19 cellular contexts compared by ENCODE assay signal in genomic region chr2:30456578-30456977, GRCh38. TPM values are rescaled to one million over a fixed set of nuclear protein-coding genes. Genes with fewer than 3 reads are reported as not detected.
DNase-seq lines count a peak whose midpoint lies in the region; ATAC-seq and TF ChIP-seq lines count a peak whose summit lies in the region.
"Had no signal": no experiment of that assay in that cellular context is flagged by ENCODE, and none has a peak within 500 bp of the region (broad histone marks: within the 10 kb centered on the region; RNA-seq: fewer than 3 reads in every experiment).

No MANE protein-coding gene starts in this region.

- TF ChIP-seq CTCF in Caco-2 (IDR thresholded peaks at IDR 0.05; ENCODE audit: insufficient read depth in 1 of 2, low read depth in 1 of 2, low read length in 1 of 2, severe bottlenecking in 1 of 2, unreplicated experiment in 1 of 2) (no peak), H9 (conservative IDR thresholded peaks at IDR 0.05) (no peak), neural progenitor cell (IDR thresholded peaks at IDR 0.05) (no peak)

- no TSS peak for BruUV-seq in Caco-2 (replicated peaks; lab: Mats Ljungman, UMichigan)

- WGBS in H9 (ENCODE audit: extremely low coverage, insufficient read length, low lambda C conversion rate), result no CpG with 5 or more reads among the region's 2 CpGs
- no CpG with 5 or more reads among the region's 2 CpGs for WGBS in mesendoderm (ENCODE audit: extremely low coverage, insufficient coverage, low lambda C conversion rate)

- no peaks in the 10 kb centered on the region for H3F3A ChIP-seq in neural progenitor cell (ENCODE audit: low read depth)

- H3K23me2 ChIP-seq in H9 (ENCODE audit: insufficient read length, low read depth, low read length, poor library complexity, severe bottlenecking), result no peaks in the 10 kb centered on the region

- H3K9me3 ChIP-seq in Caco-2 (no peaks in the 10 kb centered on the region), H9 (ENCODE audit: control insufficient read depth, low read depth, low read length) (no peaks in the 10 kb centered on the region), neural progenitor cell (ENCODE audit: low read depth) (no peaks in the 10 kb centered on the region)
- H3K9me3 ChIP-seq: SJSA1 had no signal

- H2AK5ac ChIP-seq in H9 (ENCODE audit: insufficient read length, low read length) (no peak overlapping the region), mesendoderm (ENCODE audit: low read length) (peak overlapping the region; percentile 27)

- H3K27me3 ChIP-seq in Caco-2 (replicated peaks; ENCODE audit: control insufficient read depth, insufficient read depth, low read length), result no peaks in the 10 kb centered on the region
- no peaks in the 10 kb centered on the region for H3K27me3 ChIP-seq in H9 (ENCODE audit: insufficient read depth, low read length)
- H3K27me3 ChIP-seq in mesendoderm (ENCODE audit: insufficient read depth, low read length, poor library complexity), result no peaks in the 10 kb centered on the region
- no peaks in the 10 kb centered on the region for H3K27me3 ChIP-seq in neural progenitor cell
- H3K27me3 ChIP-seq: SJSA1 had no signal

- CTCF ChIA-PET in Caco-2 (lab: Charles Lee), result interaction anchor here (1.0 kb wide), 1 partner anchor 255 kb away, joined by 4 read pairs; no protein-coding TSS in a partner anchor

- H3K9me3 Mint-ChIP-seq in Caco-2 (ENCODE audit: unreplicated experiment), result no peaks in the 10 kb centered on the region
- peaks cover 6 to 7% of the 10 kb centered on the region in 2 experiments; a peak in 4 of 5 replicates for H3K9me3 Mint-ChIP-seq in H9
- H3K9me3 Mint-ChIP-seq in activated T-helper 1 cell treated with anti-CD3 and anti-CD28 coated beads, Interleukin-12 subunit alpha, Interleukin-12 subunit beta, Interleukin-2, Interleukin-4 antibody, amounts not matched to agents 30 ng/mL and 10 ng/mL and 1 ng/mL, durations not matched to agents 14 hours and 24 hours and 36 hours, result no peaks in the 10 kb centered on the region
- peaks cover 1% of the 10 kb centered on the region for H3K9me3 Mint-ChIP-seq in neural progenitor cell

- no peak overlapping the region for H3K4me3 Mint-ChIP-seq in Caco-2 (ENCODE audit: unreplicated experiment)
- H3K4me3 Mint-ChIP-seq in H9, result no peak overlapping the region; a peak in 1 of 5 replicates
- H3K4me3 Mint-ChIP-seq in activated T-helper 1 cell treated with anti-CD3 and anti-CD28 coated beads, Interleukin-12 subunit alpha, Interleukin-12 subunit beta, Interleukin-2, Interleukin-4 antibody, amounts not matched to agents 30 ng/mL and 10 ng/mL and 1 ng/mL, durations not matched to agents 14 hours and 24 hours and 36 hours, result no peak overlapping the region
- H3K4me3 Mint-ChIP-seq in neural progenitor cell, result no peak overlapping the region

- H3K36me3 Mint-ChIP-seq in Caco-2 (ENCODE audit: insufficient read depth, unreplicated experiment) (peaks cover 11% of the 10 kb centered on the region), H9 (ENCODE audit: insufficient read depth in 1 of 3, low read depth in 3 of 3) (peaks cover 6 to 15% (median 10%) of the 10 kb centered on the region in 3 experiments), neural progenitor cell (peaks cover 2% of the 10 kb centered on the region)
- H3K36me3 Mint-ChIP-seq in activated T-helper 1 cell treated with anti-CD3 and anti-CD28 coated beads, Interleukin-12 subunit alpha, Interleukin-12 subunit beta, Interleukin-2, Interleukin-4 antibody, amounts not matched to agents 30 ng/mL and 10 ng/mL and 1 ng/mL, durations not matched to agents 14 hours and 24 hours and 36 hours (ENCODE audit: low read depth), result peaks cover 18% of the 10 kb centered on the region

- H2BK120ac ChIP-seq in H9 (ENCODE audit: low read depth, low read length, poor library complexity, severe bottlenecking), result no peak overlapping the region
- H2BK120ac ChIP-seq in mesendoderm (ENCODE audit: low read depth, low read length), result no peak overlapping the region

- H4K20me1 ChIP-seq in H9 (ENCODE audit: control insufficient read depth, insufficient read depth, insufficient read length) (no peaks in the 10 kb centered on the region), neural progenitor cell (ENCODE audit: low read depth) (peaks cover 43% of the 10 kb centered on the region)

- peaks cover 46% of the 10 kb centered on the region for H3K4me1 Mint-ChIP-seq in Caco-2 (ENCODE audit: low read depth, unreplicated experiment)
- peaks cover 61 to 67% of the 10 kb centered on the region in 2 experiments for H3K4me1 Mint-ChIP-seq in H9
- peaks cover 32% of the 10 kb centered on the region for H3K4me1 Mint-ChIP-seq in activated T-helper 1 cell treated with anti-CD3 and anti-CD28 coated beads, Interleukin-12 subunit alpha, Interleukin-12 subunit beta, Interleukin-2, Interleukin-4 antibody, amounts not matched to agents 30 ng/mL and 10 ng/mL and 1 ng/mL, durations not matched to agents 14 hours and 24 hours and 36 hours (ENCODE audit: low read depth)
- H3K4me1 Mint-ChIP-seq in neural progenitor cell, result no peaks in the 10 kb centered on the region

- ATAC-seq in GM18502 (IDR thresholded peaks at IDR 0.05; ENCODE audit: poor library complexity, unreplicated experiment), result no peak
- ATAC-seq in activated CD4-positive, CD25-positive, alpha-beta regulatory T cell treated with anti-CD3 and anti-CD28 coated beads, Interleukin-2, amount 50 U/mL, for 24 hours, result no peak
- ATAC-seq: HCT116, Right ventricle myocardium inferior had no signal

- H3K4me3 ChIP-seq in Caco-2 (ENCODE audit: low read depth, low read length), result no peak overlapping the region
- H3K4me3 ChIP-seq in mesendoderm (ENCODE audit: low read length), result no peak overlapping the region
- no peak overlapping the region for H3K4me3 ChIP-seq in neural progenitor cell
- H3K4me3 ChIP-seq: SJSA1 had no signal

- peak overlapping the region; percentile 63 for H3K27ac Mint-ChIP-seq in Caco-2 (ENCODE audit: unreplicated experiment)
- H3K27ac Mint-ChIP-seq in H9, result peak overlapping the region; percentile 9 to 92 (median 74)
- H3K27ac Mint-ChIP-seq in activated T-helper 1 cell treated with anti-CD3 and anti-CD28 coated beads, Interleukin-12 subunit alpha, Interleukin-12 subunit beta, Interleukin-2, Interleukin-4 antibody, amounts not matched to agents 30 ng/mL and 10 ng/mL and 1 ng/mL, durations not matched to agents 14 hours and 24 hours and 36 hours, result peak overlapping the region; percentile 24
- no peak overlapping the region for H3K27ac Mint-ChIP-seq in neural progenitor cell

- peaks cover 2% of the 10 kb centered on the region for H3K36me3 ChIP-seq in Caco-2 (ENCODE audit: control insufficient read depth, insufficient read depth, low read length)
- no peaks in the 10 kb centered on the region for H3K36me3 ChIP-seq in mesendoderm (ENCODE audit: control insufficient read depth, insufficient read depth, low read length)
- H3K36me3 ChIP-seq in neural progenitor cell, result no peaks in the 10 kb centered on the region
- H3K36me3 ChIP-seq: SJSA1 had no signal

- no peak overlapping the region for H3K56ac ChIP-seq in H9 (ENCODE audit: insufficient read length, low read depth, low read length)
- H3K56ac ChIP-seq in mesendoderm (ENCODE audit: low read length), result peak overlapping the region; percentile 1

- H2BK20ac ChIP-seq in H9 (ENCODE audit: low read depth, low read length, poor library complexity, severe bottlenecking), result no peak overlapping the region

- H3K27ac ChIP-seq in H9 (ENCODE audit: insufficient read length, low read depth, low read length) (no peak overlapping the region), mesendoderm (ENCODE audit: low read depth, low read length) (no peak overlapping the region), neural progenitor cell (no peak overlapping the region)
- H3K27ac ChIP-seq: SJSA1 had no signal

- H3K4ac ChIP-seq in H9 (ENCODE audit: low read depth, low read length) (no peak overlapping the region), mesendoderm (ENCODE audit: low read depth, low read length) (no peak overlapping the region)

- no peak overlapping the region for H2BK15ac ChIP-seq in H9 (ENCODE audit: low read depth, low read length)
- no peak overlapping the region for H2BK15ac ChIP-seq in mesendoderm (replicated peaks; ENCODE audit: low read depth)

- no peak overlapping the region for H3K14ac ChIP-seq in H9 (ENCODE audit: insufficient read depth, low read length)

- DNase-seq in Caco-2 (no peak), H9 (no peak), mesendoderm (no peak), neural progenitor cell (ENCODE audit: low spot score) (no peak)
- DNase-seq in activated T-helper 1 cell treated with anti-CD3 and anti-CD28 coated beads, Interleukin-12 subunit alpha, Interleukin-12 subunit beta, Interleukin-2, Interleukin-4 antibody, amounts not matched to agents 30 ng/mL and 10 ng/mL and 1 ng/mL, durations not matched to agents 14 hours and 24 hours and 36 hours (ENCODE audit: low spot score), result no peak
- DNase-seq: CD4-positive, CD25-positive, alpha-beta regulatory T cell; DMS79; GOT3; KBM-7; MM.1S; NCI-H1048; NCI-H1417 treated with DMSO at 0.1 percent for 48 hours; NCI-H187; NCI-H446 had no signal

- H2BK5ac ChIP-seq in H9 (ENCODE audit: insufficient read length, low read length) (no peak overlapping the region), mesendoderm (ENCODE audit: low read length) (peak overlapping the region; percentile 32)

- H3K79me2 ChIP-seq in H9 (ENCODE audit: insufficient read depth, low read length), result peaks cover 6% of the 10 kb centered on the region; the same call in 1 of the 2 replicates
- H3K79me2 ChIP-seq in mesendoderm (ENCODE audit: control insufficient read depth, insufficient read depth, low read length), result peaks cover 40% of the 10 kb centered on the region
- peaks cover 97% of the 10 kb centered on the region for H3K79me2 ChIP-seq in neural progenitor cell (ENCODE audit: low read depth)

- H2AFZ ChIP-seq in H9 (ENCODE audit: low read length), result no peak overlapping the region
- no peak overlapping the region for H2AFZ ChIP-seq in neural progenitor cell (replicated peaks)

- intact Hi-C loops in Caco-2 (cut with micrococcal nuclease; ENCODE audit: unreplicated experiment), result no loop called here
- intact Hi-C loops in activated T-helper 1 cell treated with anti-CD3 and anti-CD28 coated beads, Interleukin-12 subunit alpha, Interleukin-12 subunit beta, Interleukin-2, Interleukin-4 antibody, amounts not matched to agents 30 ng/mL and 10 ng/mL and 1 ng/mL, durations not matched to agents 14 hours and 24 hours and 36 hours (cut with micrococcal nuclease), result no loop called here

- POLR2A ChIA-PET in Caco-2 (lab: Charles Lee), result no interaction called here

- H3T11ph ChIP-seq in H9 (ENCODE audit: low read length), result no peak overlapping the region

- H3K18ac ChIP-seq in H9 (ENCODE audit: insufficient read length, low read depth, low read length) (no peak overlapping the region), mesendoderm (ENCODE audit: low read length) (no peak overlapping the region)

- H3K27me3 Mint-ChIP-seq in Caco-2 (ENCODE audit: insufficient read depth, unreplicated experiment), result no peaks in the 10 kb centered on the region
- no peaks in the 10 kb centered on the region for H3K27me3 Mint-ChIP-seq in H9 (ENCODE audit: low read depth)
- no peaks in the 10 kb centered on the region for H3K27me3 Mint-ChIP-seq in activated T-helper 1 cell treated with anti-CD3 and anti-CD28 coated beads, Interleukin-12 subunit alpha, Interleukin-12 subunit beta, Interleukin-2, Interleukin-4 antibody, amounts not matched to agents 30 ng/mL and 10 ng/mL and 1 ng/mL, durations not matched to agents 14 hours and 24 hours and 36 hours (ENCODE audit: insufficient read depth)
- peaks cover 2% of the 10 kb centered on the region for H3K27me3 Mint-ChIP-seq in neural progenitor cell (ENCODE audit: insufficient read depth, low read depth)
- H3K27me3 Mint-ChIP-seq: CD4-positive, CD25-positive, alpha-beta regulatory T cell had no signal

- no peak overlapping the region for H4K91ac ChIP-seq in H9 (ENCODE audit: insufficient read length, low read depth, low read length)

- H3K79me1 ChIP-seq in H9 (ENCODE audit: insufficient read depth, low read depth, low read length, poor library complexity, severe bottlenecking), result peaks cover 9% of the 10 kb centered on the region
- peaks cover 22% of the 10 kb centered on the region for H3K79me1 ChIP-seq in mesendoderm (ENCODE audit: low read length)

- H4K8ac ChIP-seq in H9 (replicated peaks; ENCODE audit: insufficient read length, low read depth, low read length), result no peak overlapping the region
- no peak overlapping the region for H4K8ac ChIP-seq in mesendoderm (ENCODE audit: low read depth, low read length)

- H4K5ac ChIP-seq in H9 (ENCODE audit: insufficient read length, low read depth, low read length) (no peak overlapping the region), mesendoderm (ENCODE audit: low read length) (peak overlapping the region; percentile 21)

- no peak overlapping the region for H3K9ac ChIP-seq in H9 (ENCODE audit: extremely low read depth, insufficient read length, low read length)
- H3K9ac ChIP-seq in mesendoderm (ENCODE audit: low read length), result no peak overlapping the region
- no peak overlapping the region for H3K9ac ChIP-seq in neural progenitor cell

- no peak overlapping the region for H3K23ac ChIP-seq in H9 (ENCODE audit: insufficient read length, low read depth, low read length)
- no peak overlapping the region for H3K23ac ChIP-seq in mesendoderm (ENCODE audit: low read length)

- H3K4me2 ChIP-seq in H9 (ENCODE audit: insufficient read depth, insufficient read length, low read length) (no peak overlapping the region), mesendoderm (ENCODE audit: low read length) (no peak overlapping the region), neural progenitor cell (no peak overlapping the region)

- no peak overlapping the region for H2BK12ac ChIP-seq in H9 (ENCODE audit: insufficient read length, low read depth, low read length)

- peaks cover 43% of the 10 kb centered on the region for H3K4me1 ChIP-seq in Caco-2
- peaks cover 15% of the 10 kb centered on the region for H3K4me1 ChIP-seq in H9 (ENCODE audit: insufficient read depth, low read length)
- H3K4me1 ChIP-seq in mesendoderm (ENCODE audit: control insufficient read depth, low read depth, low read length), result peaks cover 11% of the 10 kb centered on the region
- peaks cover 7% of the 10 kb centered on the region for H3K4me1 ChIP-seq in neural progenitor cell

RNA-seq across cellular contexts. Expression of gene LCLAT1, which starts 9.5 kb away (rescaled TPM):
- 52.2 and 55.8 TPM in 2 replicates for total RNA-seq in Caco-2 (2022)
- total RNA-seq in H9 (2021), result 27.4 and 32.9 TPM in 2 replicates
- 40.1 and 46.2 TPM in 2 replicates for total RNA-seq in activated T-helper 1 cell treated with anti-CD3 and anti-CD28 coated beads, Interleukin-12 subunit alpha, Interleukin-12 subunit beta, Interleukin-2, Interleukin-4 antibody, amounts not matched to agents 30 ng/mL and 10 ng/mL and 1 ng/mL, durations not matched to agents 14 hours and 24 hours and 36 hours
- polyA plus RNA-seq in mesendoderm (2013, experiment 1 of 2), result 9.6 TPM
- 9.2 TPM for polyA plus RNA-seq in mesendoderm (2013, experiment 2 of 2)
- 19.2 and 21.6 TPM in 2 replicates for total RNA-seq in neural progenitor cell (ENCODE audit: low replicate concordance)
